ENCODE assay signal across 1 cellular context in genomic region chr20:46089338-46090094, GRCh38.
A peak's percentile ranks its signal among the peaks of the same experiment; 100 is the strongest.
TF ChIP-seq lines count a peak whose summit lies in the region.

Gene NCOA5 (minus strand): TSS chr20:46089962. CDS start chr20:46079424, 10,538 bp downstream.

TF ChIP-seq in HepG2, 621 proteins besides CTCF, POLR2A, EP300 and RAD21 (continued from another document):
- peak; percentile 99 for TF ChIP-seq MAX (IDR thresholded peaks at IDR 0.05)
- TF ChIP-seq ZNF615 (CRISPR knock-in tag; IDR thresholded peaks at IDR 0.05; ENCODE audit: borderline replicate concordance): no peak
- TF ChIP-seq ZBTB39 (CRISPR knock-in tag; IDR thresholded peaks at IDR 0.05): no peak; the same call in 1 of the 2 replicates
- no peak for TF ChIP-seq NBN (conservative IDR thresholded peaks at IDR 0.05)
- peak; percentile 80; the same call in 1 of the 2 replicates for TF ChIP-seq MTF2 (CRISPR knock-in tag; IDR thresholded peaks at IDR 0.05; ENCODE audit: borderline replicate concordance)
- TF ChIP-seq RBAK (CRISPR knock-in tag; IDR thresholded peaks at IDR 0.05): no peak
